Comparison of ENCODE assay signal across 1 cellular context in genomic region chr11:69048718-69049489, GRCh38.
TF ChIP-seq lines count a peak whose summit lies in the region.

Gene TPCN2, plus strand, starts transcription at chr11:69048932. Its CDS starts 66 bp downstream, at chr11:69048998.

TF ChIP-seq in K562, 482 proteins besides CTCF, POLR2A, EP300 and RAD21 (continued from another document and continues in another):
- TF ChIP-seq GMEB1 (CRISPR knock-in tag; IDR thresholded peaks at IDR 0.05) (peak; percentile 29; the same call in 1 of the 2 replicates), ZNF140 (CRISPR knock-in tag; IDR thresholded peaks at IDR 0.05) (no peak), SP1 (CRISPR knock-in tag; IDR thresholded peaks at IDR 0.05) (peak; percentile 72; the same call in 1 of the 2 replicates), ATF7 (IDR thresholded peaks at IDR 0.05) (peak; percentile 56; the same call in 1 of the 2 replicates), XRCC3 (IDR thresholded peaks at IDR 0.05) (no peak), MYNN (IDR thresholded peaks at IDR 0.05) (no peak), MYNN (CRISPR knock-in tag; IDR thresholded peaks at IDR 0.05) (no peak), RCOR1 (IDR thresholded peaks at IDR 0.05; ENCODE audit: borderline replicate concordance in 1 of 2, low read depth in 2 of 2, low read length in 2 of 2) (no peak), CCNT2 (IDR thresholded peaks at IDR 0.05; ENCODE audit: borderline replicate concordance, extremely low read depth, insufficient read length, low read depth, low read length) (peak; percentile 52), ZNF445 (CRISPR knock-in tag; IDR thresholded peaks at IDR 0.05; ENCODE audit: low read depth) (no peak), ETS2 (tag; IDR thresholded peaks at IDR 0.05; ENCODE audit: borderline replicate concordance, poor library complexity, severe bottlenecking) (no peak), GTF2F1 (IDR thresholded peaks at IDR 0.05; ENCODE audit: low read depth, low read length) (no peak), FOXP4 (CRISPR knock-in tag; IDR thresholded peaks at IDR 0.05; ENCODE audit: borderline replicate concordance) (peak; percentile 85; the same call in 1 of the 2 replicates), KLF1 (tag; IDR thresholded peaks at IDR 0.05) (peak; percentile 82), KLF13 (tag; IDR thresholded peaks at IDR 0.05; ENCODE audit: borderline replicate concordance, low read depth) (no peak), NKRF (IDR thresholded peaks at IDR 0.05; ENCODE audit: borderline replicate concordance) (no peak), BMI1 (IDR thresholded peaks at IDR 0.05; ENCODE audit: low read length) (no peak), NCOA1 (IDR thresholded peaks at IDR 0.05; ENCODE audit: low read depth) (no peak), PTRF (tag; IDR thresholded peaks at IDR 0.05) (no peak), ETV6 (IDR thresholded peaks at IDR 0.05; ENCODE audit: borderline replicate concordance in 1 of 2, low read depth in 2 of 2, low read length in 1 of 2) (no peak), ETV6 (CRISPR knock-in tag; IDR thresholded peaks at IDR 0.05; ENCODE audit: borderline replicate concordance) (no peak), NFATC3 (IDR thresholded peaks at IDR 0.05) (no peak), STAT6 (CRISPR knock-in tag; IDR thresholded peaks at IDR 0.05) (no peak), IRF9 (tag; IDR thresholded peaks at IDR 0.05) (no peak), NFE2 (IDR thresholded peaks at IDR 0.05; ENCODE audit: low read depth) (peak; percentile 30; the same call in 1 of the 2 replicates), MED1 (CRISPR knock-in tag; IDR thresholded peaks at IDR 0.05; ENCODE audit: borderline replicate concordance) (no peak), FOXP1 (CRISPR knock-in tag; IDR thresholded peaks at IDR 0.05) (no peak), NFE2L1 (tag; IDR thresholded peaks at IDR 0.05; ENCODE audit: borderline replicate concordance, low read depth) (no peak), MLLT1 (IDR thresholded peaks at IDR 0.05) (no peak), GTF2B (IDR thresholded peaks at IDR 0.05; ENCODE audit: extremely low read depth, insufficient read length) (no peak), PREB (CRISPR knock-in tag; IDR thresholded peaks at IDR 0.05) (no peak), PML (IDR thresholded peaks at IDR 0.05; ENCODE audit: low read length) (no peak), TCF7L2 (IDR thresholded peaks at IDR 0.05; ENCODE audit: low read depth, low read length) (no peak), SNIP1 (IDR thresholded peaks at IDR 0.05; ENCODE audit: low read depth) (no peak), MCM7 (IDR thresholded peaks at IDR 0.05) (no peak), ZNF174 (CRISPR knock-in tag; IDR thresholded peaks at IDR 0.05) (no peak), FOXM1 (IDR thresholded peaks at IDR 0.05; ENCODE audit: low read depth) (no peak), FOXM1 (CRISPR knock-in tag; IDR thresholded peaks at IDR 0.05; ENCODE audit: low read depth) (no peak), ZNF586 (CRISPR knock-in tag; conservative IDR thresholded peaks at IDR 0.05) (no peak), MYBL2 (IDR thresholded peaks at IDR 0.05; ENCODE audit: low read depth) (no peak), MYBL2 (CRISPR knock-in tag; IDR thresholded peaks at IDR 0.05; ENCODE audit: borderline replicate concordance) (no peak), ASH1L (IDR thresholded peaks at IDR 0.05; ENCODE audit: borderline replicate concordance, low read depth, partially characterized antibody) (no peak), NR2C1 (IDR thresholded peaks at IDR 0.05) (no peak), NR2C1 (tag; IDR thresholded peaks at IDR 0.05) (no peak), ETV5 (CRISPR knock-in tag; IDR thresholded peaks at IDR 0.05; ENCODE audit: low read depth) (no peak), THAP7 (CRISPR knock-in tag; IDR thresholded peaks at IDR 0.05) (no peak), ZNF280B (CRISPR knock-in tag; IDR thresholded peaks at IDR 0.05) (no peak), CREB1 (IDR thresholded peaks at IDR 0.05) (peak; percentile 69), CREB1 (CRISPR knock-in tag; IDR thresholded peaks at IDR 0.05) (peak; percentile 54), CHD4 (IDR thresholded peaks at IDR 0.05; ENCODE audit: insufficient read depth, insufficient replicate concordance, low read depth, low read length, poor library complexity, severe bottlenecking) (peak; percentile 43), ELF2 (CRISPR knock-in tag; IDR thresholded peaks at IDR 0.05) (no peak), NCOA2 (IDR thresholded peaks at IDR 0.05; ENCODE audit: partially characterized antibody in 2 of 2) (no peak), SRSF7 (optimal IDR thresholded peaks at IDR 0.05; ENCODE audit: low read depth, low read length) (no peak), ZBTB7A (IDR thresholded peaks at IDR 0.05; ENCODE audit: borderline replicate concordance, control insufficient read depth, low read depth, low read length) (no peak; the same call in 1 of the 2 replicates)
